Comparison of ENCODE assay signal across 21 cellular contexts in genomic region chr12:108578813-108579212, GRCh38. TPM values are rescaled to one million over a fixed set of nuclear protein-coding genes. Genes with fewer than 3 reads are reported as not detected.
DNase-seq lines count a peak whose midpoint lies in the region; ATAC-seq lines count a peak whose summit lies in the region.
"Had no signal": no experiment of that assay in that cellular context is flagged by ENCODE, and none has a peak within 500 bp of the region (broad histone marks: within the 10 kb centered on the region; RNA-seq: fewer than 3 reads in every experiment).

No MANE protein-coding gene starts in this region.

- no peak for ATAC-seq in stimulated activated effector memory CD8-positive, alpha-beta T cell treated with anti-CD3 and anti-CD28 coated beads, Interleukin-12 subunit alpha, Interleukin-12 subunit beta, amount 100 ng/mL, for 72 hours
- no peak for ATAC-seq in GM18870 (IDR thresholded peaks at IDR 0.05; ENCODE audit: unreplicated experiment)
- ATAC-seq: naive thymus-derived CD4-positive, alpha-beta T cell had no signal

- no peak for DNase-seq in activated naive CD4-positive, alpha-beta T cell treated with anti-CD3 and anti-CD28 coated beads, Interleukin-2, amount 10 ng/mL, durations not matched to agents 7 days and 5 days
- DNase-seq in activated naive CD4-positive, alpha-beta T cell treated with anti-CD3 and anti-CD28 coated beads, Interleukin-2, amount 50 U/mL, for 16 hours = no peak
- no peak for DNase-seq in activated T-helper 2 cell treated with anti-CD3 and anti-CD28 coated beads, Interferon-gamma antibody, Interleukin-2, Interleukin-4, amounts not matched to agents 10 μg/mL and 5 μg/mL and 100 μg/mL, durations not matched to agents 14 hours and 24 hours and 36 hours (ENCODE audit: low spot score)
- peak; percentile 24 to 40 (median 24) for DNase-seq in immature natural killer cell
- DNase-seq in stimulated activated effector memory CD8-positive, alpha-beta T cell treated with anti-CD3 and anti-CD28 coated beads, Interleukin-12 subunit alpha, Interleukin-12 subunit beta, amount 100 ng/mL, for 72 hours (ENCODE audit: low spot score in 2 of 2) = no peak
- DNase-seq in C1 segment of cervical spinal cord (lab: John Stamatoyannopoulos, UW) = no peak
- no peak for DNase-seq in effector CD8-positive, alpha-beta T cell (lab: John Stamatoyannopoulos, UW)
- DNase-seq: ACHN; activated CD4-positive, CD25-positive, alpha-beta regulatory T cell; dermis blood vessel endothelial cell; H9; Kasumi-1; mesendoderm; naive thymus-derived CD4-positive, alpha-beta T cell; NCI-H187; NCI-H69; SK-N-SH; T1000 had no signal

- intact Hi-C loops in activated T-helper 2 cell treated with anti-CD3 and anti-CD28 coated beads, Interferon-gamma antibody, Interleukin-2, Interleukin-4, amounts not matched to agents 10 μg/mL and 5 μg/mL and 100 μg/mL, durations not matched to agents 14 hours and 24 hours and 36 hours (cut with micrococcal nuclease) = no loop called here

- H3K9me3 Mint-ChIP-seq in activated naive CD4-positive, alpha-beta T cell treated with anti-CD3 and anti-CD28 coated beads, Interleukin-2, amount 10 ng/mL, durations not matched to agents 7 days and 5 days = peaks cover 4% of the 10 kb centered on the region
- peaks cover 11% of the 10 kb centered on the region for H3K9me3 Mint-ChIP-seq in activated T-helper 2 cell treated with anti-CD3 and anti-CD28 coated beads, Interferon-gamma antibody, Interleukin-2, Interleukin-4, amounts not matched to agents 10 μg/mL and 5 μg/mL and 100 μg/mL, durations not matched to agents 14 hours and 24 hours and 36 hours
- peaks cover 2 to 10% (median 6%) of the 10 kb centered on the region in 6 donors for H3K9me3 Mint-ChIP-seq in immature natural killer cell
- H3K9me3 Mint-ChIP-seq in stimulated activated effector memory CD8-positive, alpha-beta T cell treated with anti-CD3 and anti-CD28 coated beads, Interleukin-12 subunit alpha, Interleukin-12 subunit beta, amount 100 ng/mL, for 72 hours = peaks cover 8% of the 10 kb centered on the region

- CTCF ChIA-PET in activated naive CD4-positive, alpha-beta T cell treated with anti-CD3 and anti-CD28 coated beads, Interleukin-2, amount 10 ng/mL, durations not matched to agents 7 days and 5 days (lab: Charles Lee) = no interaction called here

- no peak overlapping the region for H3K4me3 Mint-ChIP-seq in activated naive CD4-positive, alpha-beta T cell treated with anti-CD3 and anti-CD28 coated beads, Interleukin-2, amount 10 ng/mL, durations not matched to agents 7 days and 5 days
- no peak overlapping the region for H3K4me3 Mint-ChIP-seq in activated T-helper 2 cell treated with anti-CD3 and anti-CD28 coated beads, Interferon-gamma antibody, Interleukin-2, Interleukin-4, amounts not matched to agents 10 μg/mL and 5 μg/mL and 100 μg/mL, durations not matched to agents 14 hours and 24 hours and 36 hours (ENCODE audit: low read depth)
- peak overlapping the region in 2 of 5 donors; percentile 1 to 33 for H3K4me3 Mint-ChIP-seq in immature natural killer cell
- no peak overlapping the region for H3K4me3 Mint-ChIP-seq in stimulated activated effector memory CD8-positive, alpha-beta T cell treated with anti-CD3 and anti-CD28 coated beads, Interleukin-12 subunit alpha, Interleukin-12 subunit beta, amount 100 ng/mL, for 72 hours

- peak overlapping the region; percentile 17 for H3K27ac Mint-ChIP-seq in activated naive CD4-positive, alpha-beta T cell treated with anti-CD3 and anti-CD28 coated beads, Interleukin-2, amount 10 ng/mL, durations not matched to agents 7 days and 5 days
- H3K27ac Mint-ChIP-seq in activated T-helper 2 cell treated with anti-CD3 and anti-CD28 coated beads, Interferon-gamma antibody, Interleukin-2, Interleukin-4, amounts not matched to agents 10 μg/mL and 5 μg/mL and 100 μg/mL, durations not matched to agents 14 hours and 24 hours and 36 hours = peak overlapping the region; percentile 13
- H3K27ac Mint-ChIP-seq in immature natural killer cell = peak overlapping the region; percentile 51 to 86 (median 78)
- H3K27ac Mint-ChIP-seq in stimulated activated effector memory CD8-positive, alpha-beta T cell treated with anti-CD3 and anti-CD28 coated beads, Interleukin-12 subunit alpha, Interleukin-12 subunit beta, amount 100 ng/mL, for 72 hours = peak overlapping the region; percentile 93
- H3K27ac Mint-ChIP-seq: H9, progenitor cell of endocrine pancreas had no signal

- no peaks in the 10 kb centered on the region for H3K36me3 Mint-ChIP-seq in activated naive CD4-positive, alpha-beta T cell treated with anti-CD3 and anti-CD28 coated beads, Interleukin-2, amount 10 ng/mL, durations not matched to agents 7 days and 5 days
- H3K36me3 Mint-ChIP-seq in activated T-helper 2 cell treated with anti-CD3 and anti-CD28 coated beads, Interferon-gamma antibody, Interleukin-2, Interleukin-4, amounts not matched to agents 10 μg/mL and 5 μg/mL and 100 μg/mL, durations not matched to agents 14 hours and 24 hours and 36 hours (ENCODE audit: low read depth) = no peaks in the 10 kb centered on the region
- H3K36me3 Mint-ChIP-seq in immature natural killer cell = no peaks in the 10 kb centered on the region
- H3K36me3 Mint-ChIP-seq in stimulated activated effector memory CD8-positive, alpha-beta T cell treated with anti-CD3 and anti-CD28 coated beads, Interleukin-12 subunit alpha, Interleukin-12 subunit beta, amount 100 ng/mL, for 72 hours = peaks cover 13% of the 10 kb centered on the region

- peaks cover 27% of the 10 kb centered on the region for H3K4me1 Mint-ChIP-seq in activated naive CD4-positive, alpha-beta T cell treated with anti-CD3 and anti-CD28 coated beads, Interleukin-2, amount 10 ng/mL, durations not matched to agents 7 days and 5 days
- H3K4me1 Mint-ChIP-seq in activated T-helper 2 cell treated with anti-CD3 and anti-CD28 coated beads, Interferon-gamma antibody, Interleukin-2, Interleukin-4, amounts not matched to agents 10 μg/mL and 5 μg/mL and 100 μg/mL, durations not matched to agents 14 hours and 24 hours and 36 hours (ENCODE audit: low read depth) = peaks cover 15% of the 10 kb centered on the region
- peaks cover 7% of the 10 kb centered on the region in 2 donors for H3K4me1 Mint-ChIP-seq in immature natural killer cell
- H3K4me1 Mint-ChIP-seq in stimulated activated effector memory CD8-positive, alpha-beta T cell treated with anti-CD3 and anti-CD28 coated beads, Interleukin-12 subunit alpha, Interleukin-12 subunit beta, amount 100 ng/mL, for 72 hours = peaks cover 20% of the 10 kb centered on the region

- peaks cover 14% of the 10 kb centered on the region for H3K27me3 Mint-ChIP-seq in activated naive CD4-positive, alpha-beta T cell treated with anti-CD3 and anti-CD28 coated beads, Interleukin-2, amount 10 ng/mL, durations not matched to agents 7 days and 5 days
- H3K27me3 Mint-ChIP-seq in activated T-helper 2 cell treated with anti-CD3 and anti-CD28 coated beads, Interferon-gamma antibody, Interleukin-2, Interleukin-4, amounts not matched to agents 10 μg/mL and 5 μg/mL and 100 μg/mL, durations not matched to agents 14 hours and 24 hours and 36 hours (ENCODE audit: low read depth) = peaks cover 13% of the 10 kb centered on the region
- peaks cover 9 to 21% (median 12%) of the 10 kb centered on the region in 3 donors for H3K27me3 Mint-ChIP-seq in immature natural killer cell (ENCODE audit: low read depth in 3 of 3)

RNA-seq across cellular contexts. Expression of gene ISCU, which starts 16.4 kb away (rescaled TPM):
- total RNA-seq in activated T-helper 2 cell treated with anti-CD3 and anti-CD28 coated beads, Interferon-gamma antibody, Interleukin-2, Interleukin-4, amounts not matched to agents 10 μg/mL and 5 μg/mL and 100 μg/mL, durations not matched to agents 14 hours and 24 hours and 36 hours = 62.9 and 63.5 TPM in 2 replicates
- polyA plus RNA-seq in immature natural killer cell = 100 to 1,000 TPM; 159 to 211 (median 178) TPM

RNA-seq across cellular contexts. Expression of gene SART3, which starts 17.8 kb away (rescaled TPM):
- total RNA-seq in activated T-helper 2 cell treated with anti-CD3 and anti-CD28 coated beads, Interferon-gamma antibody, Interleukin-2, Interleukin-4, amounts not matched to agents 10 μg/mL and 5 μg/mL and 100 μg/mL, durations not matched to agents 14 hours and 24 hours and 36 hours = 85.8 and 92.6 TPM in 2 replicates
- polyA plus RNA-seq in immature natural killer cell = 10 to 100 TPM; 21.5 to 51.1 (median 30.5) TPM

RNA-seq across cellular contexts. Expression of gene TMEM119, which starts 19.1 kb away (rescaled TPM):
- total RNA-seq in activated T-helper 2 cell treated with anti-CD3 and anti-CD28 coated beads, Interferon-gamma antibody, Interleukin-2, Interleukin-4, amounts not matched to agents 10 μg/mL and 5 μg/mL and 100 μg/mL, durations not matched to agents 14 hours and 24 hours and 36 hours = not detected in 2 replicates
- under 1 TPM in 1 of 3 donors, not detected in 2; 0.47 TPM for polyA plus RNA-seq in immature natural killer cell
- total RNA-seq: activated CD8-positive, alpha-beta memory T cell treated with anti-CD3 and anti-CD28 coated beads for 36 hours; H9; progenitor cell of endocrine pancreas had no signal

RNA-seq across cellular contexts. Expression of gene SELPLG, which starts 54.9 kb away (rescaled TPM):
- total RNA-seq in activated T-helper 2 cell treated with anti-CD3 and anti-CD28 coated beads, Interferon-gamma antibody, Interleukin-2, Interleukin-4, amounts not matched to agents 10 μg/mL and 5 μg/mL and 100 μg/mL, durations not matched to agents 14 hours and 24 hours and 36 hours = 52.1 and 55.6 TPM in 2 replicates
- 100 to 1,000 TPM; 429 to 815 (median 508) TPM for polyA plus RNA-seq in immature natural killer cell
- total RNA-seq: progenitor cell of endocrine pancreas had no signal

Comparison
In these comparisons a context has a peak if more than half of its experiments do, and no peak if none do; other contexts are left out.
1. DNase-seq: peak in immature natural killer cell (3 of 3); none in activated naive CD4-positive, alpha-beta T cell treated with anti-CD3 and anti-CD28 coated beads, Interleukin-2, amount 10 ng/mL, durations not matched to agents 7 days and 5 days (single experiment), activated naive CD4-positive, alpha-beta T cell treated with anti-CD3 and anti-CD28 coated beads, Interleukin-2, amount 50 U/mL, for 16 hours (single experiment), activated T-helper 2 cell treated with anti-CD3 and anti-CD28 coated beads, Interferon-gamma antibody, Interleukin-2, Interleukin-4, amounts not matched to agents 10 μg/mL and 5 μg/mL and 100 μg/mL, durations not matched to agents 14 hours and 24 hours and 36 hours (single experiment), stimulated activated effector memory CD8-positive, alpha-beta T cell treated with anti-CD3 and anti-CD28 coated beads, Interleukin-12 subunit alpha, Interleukin-12 subunit beta, amount 100 ng/mL, for 72 hours (0 of 2), C1 segment of cervical spinal cord (0 of 14) and effector CD8-positive, alpha-beta T cell (single experiment).
2. H3K27ac Mint-ChIP-seq: peak in every context shown above with its lines; median percentile 93 in stimulated activated effector memory CD8-positive, alpha-beta T cell treated with anti-CD3 and anti-CD28 coated beads, Interleukin-12 subunit alpha, Interleukin-12 subunit beta, amount 100 ng/mL, for 72 hours; 78 in immature natural killer cell; 17 in activated naive CD4-positive, alpha-beta T cell treated with anti-CD3 and anti-CD28 coated beads, Interleukin-2, amount 10 ng/mL, durations not matched to agents 7 days and 5 days; 13 in activated T-helper 2 cell treated with anti-CD3 and anti-CD28 coated beads, Interferon-gamma antibody, Interleukin-2, Interleukin-4, amounts not matched to agents 10 μg/mL and 5 μg/mL and 100 μg/mL, durations not matched to agents 14 hours and 24 hours and 36 hours.